Comparison of ENCODE assay signal across 8 cellular contexts in genomic region chr9:21812945-21813568, GRCh38. TPM values are rescaled to one million over a fixed set of nuclear protein-coding genes. Genes with fewer than 3 reads are reported as not detected.
DNase-seq lines count a peak whose midpoint lies in the region; ATAC-seq and TF ChIP-seq lines count a peak whose summit lies in the region.

No MANE protein-coding gene starts in this region.

- no peaks in the 10 kb centered on the region for H3K27me3 Mint-ChIP-seq in CD8-positive, alpha-beta T cell (ENCODE audit: low read depth)

- intact Hi-C loops in CD8-positive, alpha-beta T cell (cut with DNase I, micrococcal nuclease), result loop anchor here (1.0 to 5.0 kb wide), 9 partner anchors 10 to 639 kb away; no protein-coding TSS in a partner anchor
- intact Hi-C loops in uterus (cut with DNase I; ENCODE audit: low total_unique reads), result loop anchor here (10.0 kb wide), 2 partner anchors 432 to 642 kb away; no protein-coding TSS in a partner anchor

- DNase-seq in CD8-positive, alpha-beta T cell, result peak; percentile 21 to 80 (median 59)
- DNase-seq in Peyer's patch (peak; percentile 69 to 89 (median 85)), glomerular visceral epithelial cell (ENCODE audit: extremely low spot score) (peak; percentile 84), pons (ENCODE audit: low spot score) (peak; percentile 77), uterus (peak; percentile 43 to 54)
- DNase-seq in activated effector memory CD4-positive, alpha-beta T cell treated with anti-CD3 and anti-CD28 coated beads, Interleukin-2, amount 50 U/mL, for 16 hours, result peak; percentile 90

- H3K36me3 ChIP-seq in CD8-positive, alpha-beta T cell (ENCODE audit: insufficient read depth, low read length), result peaks cover 14% of the 10 kb centered on the region
- H3K36me3 ChIP-seq in Peyer's patch (peaks cover 0 to 32% (median 0%) of the 10 kb centered on the region in 3 donors), uterus (no peaks in the 10 kb centered on the region)

- H3K4me1 ChIP-seq in CD8-positive, alpha-beta T cell (ENCODE audit: insufficient read depth, low read length), result peaks cover 10% of the 10 kb centered on the region
- H3K4me1 ChIP-seq in Peyer's patch (peaks cover 0 to 8% (median 2%) of the 10 kb centered on the region in 4 donors), uterus (no peaks in the 10 kb centered on the region)

- no peaks in the 10 kb centered on the region for H3K9me3 Mint-ChIP-seq in CD8-positive, alpha-beta T cell

- H3K27ac ChIP-seq in CD8-positive, alpha-beta T cell (ENCODE audit: low read depth, low read length), result no peak overlapping the region
- H3K27ac ChIP-seq in Peyer's patch (no peak overlapping the region), uterus (no peak overlapping the region)

- no peaks in the 10 kb centered on the region for H3K27me3 ChIP-seq in CD8-positive, alpha-beta T cell (ENCODE audit: insufficient read depth, low read length)
- H3K27me3 ChIP-seq in Peyer's patch, result no peaks in the 10 kb centered on the region
- H3K27me3 ChIP-seq in uterus, result no peaks in the 10 kb centered on the region

- POLR2A ChIA-PET in CD8-positive, alpha-beta T cell (lab: Charles Lee), result interaction anchor here (0.6 kb wide), 1 partner anchor 366 kb away, joined by 3 read pairs; no protein-coding TSS in a partner anchor

- H3K4me1 Mint-ChIP-seq in CD8-positive, alpha-beta T cell (ENCODE audit: low read depth), result peaks cover 22% of the 10 kb centered on the region

- no peak overlapping the region for H3K4me3 ChIP-seq in CD8-positive, alpha-beta T cell (ENCODE audit: low read depth, low read length)
- peak overlapping the region in 1 of 4 donors; percentile 24 for H3K4me3 ChIP-seq in Peyer's patch
- H3K4me3 ChIP-seq in uterus, result no peak overlapping the region

- H3K9me3 ChIP-seq in CD8-positive, alpha-beta T cell (ENCODE audit: low read length), result no peaks in the 10 kb centered on the region
- H3K9me3 ChIP-seq in Peyer's patch (no peaks in the 10 kb centered on the region), uterus (no peaks in the 10 kb centered on the region)

- peak overlapping the region; percentile 22 for H3K27ac Mint-ChIP-seq in CD8-positive, alpha-beta T cell

- H3K4me3 Mint-ChIP-seq in CD8-positive, alpha-beta T cell, result no peak overlapping the region

- peak; percentile 66 for TF ChIP-seq CTCF in CD8-positive, alpha-beta T cell (IDR thresholded peaks at IDR 0.05)
- peak; percentile 59 to 95 (median 90) for TF ChIP-seq CTCF in Peyer's patch (IDR thresholded peaks at IDR 0.05)
- TF ChIP-seq CTCF in uterus (IDR thresholded peaks at IDR 0.05), result peak; percentile 52 to 59 (median 56)

- peak; percentile 85 for ATAC-seq in CD8-positive, alpha-beta T cell
- peak; percentile 78 for ATAC-seq in GM19372 (IDR thresholded peaks at IDR 0.05; ENCODE audit: low read depth, unreplicated experiment)
- peak; percentile 65 for ATAC-seq in HG03571 (IDR thresholded peaks at IDR 0.05; ENCODE audit: unreplicated experiment)

- TF ChIP-seq POLR2A in Peyer's patch (IDR thresholded peaks at IDR 0.05) (no peak), uterus (IDR thresholded peaks at IDR 0.05) (no peak)

- CTCF ChIA-PET in CD8-positive, alpha-beta T cell (lab: Charles Lee), result interaction anchor here (0.7 to 10.1 kb wide), 38 partner anchors 9 to 639 kb away, joined by 3 to 145 read pairs (median 4); partner anchors contain the start of gene CDKN2B

- H3K36me3 Mint-ChIP-seq in CD8-positive, alpha-beta T cell, result peaks cover 60% of the 10 kb centered on the region

RNA-seq across cellular contexts. Expression of gene MTAP, which starts 10.6 kb away (rescaled TPM):
- 10 to 100 TPM in 1 of 2 experiments, 1 to 10 TPM in 1; 9.9 to 14.3 TPM for total RNA-seq in CD8-positive, alpha-beta T cell
- total RNA-seq in Peyer's patch, result 10 to 100 TPM; 13.3 to 40.3 (median 27.3) TPM
- total RNA-seq in uterus, result 10 to 100 TPM in 3 of 4 donors, 1 to 10 TPM in 1; 3.6 to 65.8 (median 39.4) TPM
